Comparison of ENCODE assay signal across 20 cellular contexts in the genomic region with DNA sequence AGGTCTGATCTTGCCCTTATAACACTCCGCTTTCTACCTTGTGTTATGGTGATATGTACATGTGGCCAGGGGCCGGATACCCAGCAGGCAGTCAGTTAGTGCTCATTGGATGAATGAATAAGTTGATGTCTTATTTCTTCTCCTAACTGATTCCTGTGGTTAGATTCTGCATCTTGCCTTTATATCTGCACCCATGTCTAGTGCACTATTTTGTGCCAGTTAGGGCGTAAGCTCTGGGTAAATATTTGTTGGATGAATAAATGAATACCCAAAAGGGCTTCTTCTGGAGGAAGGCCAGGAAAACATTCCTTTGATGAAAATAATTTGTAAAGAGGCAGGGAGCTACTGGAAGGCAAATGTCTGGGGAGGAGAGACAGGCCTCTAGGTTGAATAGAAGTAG.
DNase-seq lines count a peak whose midpoint lies in the region; ATAC-seq and TF ChIP-seq lines count a peak whose summit lies in the region.
"Had no signal": no experiment of that assay in that cellular context is flagged by ENCODE, and none has a peak within 500 bp of the region (broad histone marks: within the 10 kb centered on the region; RNA-seq: fewer than 3 reads in every experiment).

No MANE protein-coding gene starts in this region.

- H3K27me3 ChIP-seq in HL-60 (ENCODE audit: insufficient read depth, poor library complexity, severe bottlenecking): no peaks in the 10 kb centered on the region
- H3K27me3 ChIP-seq: dorsolateral prefrontal cortex, esophagus squamous epithelium, stomach, upper lobe of right lung had no signal

- TF ChIP-seq CTCF in AG10803 (conservative IDR thresholded peaks at IDR 0.05; ENCODE audit: low read length) (no peak), HL-60 (IDR thresholded peaks at IDR 0.05; ENCODE audit: insufficient read depth, low read length) (no peak), RWPE1 (conservative IDR thresholded peaks at IDR 0.05; ENCODE audit: low read depth) (no peak), fibroblast of pulmonary artery (IDR thresholded peaks at IDR 0.05; ENCODE audit: low read length, missing control alignments) (no peak)

- H3K4me3 ChIP-seq in AG10803 (ENCODE audit: low read length) (no peak overlapping the region), HL-60 (replicated peaks; ENCODE audit: insufficient read depth, low read length) (no peak overlapping the region), fibroblast of pulmonary artery (replicated peaks; ENCODE audit: low read depth, low read length) (no peak overlapping the region)
- H3K4me3 ChIP-seq: dorsolateral prefrontal cortex, esophagus squamous epithelium, stomach, upper lobe of right lung had no signal

- POLR2A ChIA-PET in RWPE1 (lab: Yijun Ruan, JAX; ENCODE audit: low non-redundant PET): no interaction called here

- DNase-seq in AG10803 (ENCODE audit: low read depth): peak; percentile 35
- no peak for DNase-seq in HL-60 (ENCODE audit: low read depth in 1 of 2, low spot score in 1 of 2)
- DNase-seq in RWPE1 (ENCODE audit: low spot score): peak; percentile 48
- DNase-seq in fibroblast of pulmonary artery (ENCODE audit: low read depth): peak; percentile 14
- DNase-seq in activated CD4-positive, CD25-positive, alpha-beta regulatory T cell treated with anti-CD3 and anti-CD28 coated beads, Interleukin-2, amount 50 U/mL, for 72 hours: no peak
- DNase-seq: activated CD4-positive, CD25-positive, alpha-beta regulatory T cell; activated CD8-positive, alpha-beta memory T cell treated with anti-CD3 and anti-CD28 coated beads for 24 hours; activated T-cell treated with anti-CD3 and anti-CD28 coated beads, Interleukin-2, amount 50 U/mL, for 72 hours; dorsolateral prefrontal cortex; esophagus squamous epithelium; MM.1S; NCI-H1694 treated with DMSO at 0.1 percent for 48 hours; stimulated activated CD4-positive, alpha-beta T cell treated with anti-CD3 and anti-CD28 coated beads, Interleukin-2, amount 100 ng/mL, for 24 hours; stomach; upper lobe of right lung had no signal

- peak overlapping the region; percentile 21; the same call in 1 of the 2 replicates for H3K27ac ChIP-seq in HL-60 (replicated peaks)
- H3K27ac ChIP-seq in RWPE1: no peak overlapping the region
- H3K27ac ChIP-seq: esophagus squamous epithelium, parathyroid adenoma, stomach, upper lobe of right lung had no signal

- CTCF ChIA-PET in RWPE1 (lab: Yijun Ruan, JAX): no interaction called here

- TF ChIP-seq POLR2A in GM18505 (IDR thresholded peaks at IDR 0.05; ENCODE audit: borderline replicate concordance, extremely low read depth, insufficient read depth, insufficient read length): no peak

- ATAC-seq in HG03354 (IDR thresholded peaks at IDR 0.05; ENCODE audit: poor library complexity, severe bottlenecking, unreplicated experiment) (no peak), HG03095 (IDR thresholded peaks at IDR 0.05; ENCODE audit: unreplicated experiment) (no peak), GM18505 (IDR thresholded peaks at IDR 0.05; ENCODE audit: unreplicated experiment) (no peak)
- ATAC-seq: activated T-cell treated with anti-CD3 and anti-CD28 coated beads, Interleukin-2, amount 50 U/mL, for 72 hours; HCT116 had no signal

Comparison
In these comparisons a context has a peak if more than half of its experiments do, and no peak if none do; other contexts are left out.
1. DNase-seq: peak in AG10803 (single experiment), RWPE1 (single experiment) and fibroblast of pulmonary artery (single experiment); none in HL-60 (0 of 2) and activated CD4-positive, CD25-positive, alpha-beta regulatory T cell treated with anti-CD3 and anti-CD28 coated beads, Interleukin-2, amount 50 U/mL, for 72 hours (single experiment).